In genomic region chr16:626174-626765, GRCh38 we compare ENCODE assay signal across 2 cellular contexts.
TF ChIP-seq lines count a peak whose summit lies in the region.

No MANE protein-coding gene starts in this region.

TF ChIP-seq in SK-N-SH, 30 proteins besides CTCF, POLR2A, EP300 and RAD21 (continued from another document):
- TF ChIP-seq MAX (IDR thresholded peaks at IDR 0.05; ENCODE audit: low read depth) (no peak), MXI1 (IDR thresholded peaks at IDR 0.05; ENCODE audit: low read depth, low read length) (no peak), FOSL2 (IDR thresholded peaks at IDR 0.05; ENCODE audit: borderline replicate concordance, low read depth) (no peak), TEAD4 (IDR thresholded peaks at IDR 0.05; ENCODE audit: borderline replicate concordance, insufficient read depth) (no peak), GABPA (IDR thresholded peaks at IDR 0.05; ENCODE audit: low read depth) (no peak), RFX5 (IDR thresholded peaks at IDR 0.05; ENCODE audit: low read length) (no peak), RCOR1 (IDR thresholded peaks at IDR 0.05; ENCODE audit: low read length) (no peak), MEF2A (IDR thresholded peaks at IDR 0.05; ENCODE audit: borderline replicate concordance, low read depth) (no peak), SMC3 (IDR thresholded peaks at IDR 0.05; ENCODE audit: low read depth, low read length) (no peak), FOXM1 (IDR thresholded peaks at IDR 0.05; ENCODE audit: low read depth) (no peak), USF2 (IDR thresholded peaks at IDR 0.05; ENCODE audit: borderline replicate concordance, low read depth, low read length) (no peak), YY1 (IDR thresholded peaks at IDR 0.05; ENCODE audit: low read depth) (no peak), JUND (IDR thresholded peaks at IDR 0.05) (no peak), ZBTB33 (IDR thresholded peaks at IDR 0.05; ENCODE audit: borderline replicate concordance, low read depth) (no peak)
- TF ChIP-seq, protein P1, sequence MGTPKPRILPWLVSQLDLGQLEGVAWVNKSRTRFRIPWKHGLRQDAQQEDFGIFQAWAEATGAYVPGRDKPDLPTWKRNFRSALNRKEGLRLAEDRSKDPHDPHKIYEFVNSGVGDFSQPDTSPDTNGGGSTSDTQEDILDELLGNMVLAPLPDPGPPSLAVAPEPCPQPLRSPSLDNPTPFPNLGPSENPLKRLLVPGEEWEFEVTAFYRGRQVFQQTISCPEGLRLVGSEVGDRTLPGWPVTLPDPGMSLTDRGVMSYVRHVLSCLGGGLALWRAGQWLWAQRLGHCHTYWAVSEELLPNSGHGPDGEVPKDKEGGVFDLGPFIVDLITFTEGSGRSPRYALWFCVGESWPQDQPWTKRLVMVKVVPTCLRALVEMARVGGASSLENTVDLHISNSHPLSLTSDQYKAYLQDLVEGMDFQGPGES (IDR thresholded peaks at IDR 0.05; ENCODE audit: low read depth, low read length), result no peak
- TF ChIP-seq, protein P2, sequence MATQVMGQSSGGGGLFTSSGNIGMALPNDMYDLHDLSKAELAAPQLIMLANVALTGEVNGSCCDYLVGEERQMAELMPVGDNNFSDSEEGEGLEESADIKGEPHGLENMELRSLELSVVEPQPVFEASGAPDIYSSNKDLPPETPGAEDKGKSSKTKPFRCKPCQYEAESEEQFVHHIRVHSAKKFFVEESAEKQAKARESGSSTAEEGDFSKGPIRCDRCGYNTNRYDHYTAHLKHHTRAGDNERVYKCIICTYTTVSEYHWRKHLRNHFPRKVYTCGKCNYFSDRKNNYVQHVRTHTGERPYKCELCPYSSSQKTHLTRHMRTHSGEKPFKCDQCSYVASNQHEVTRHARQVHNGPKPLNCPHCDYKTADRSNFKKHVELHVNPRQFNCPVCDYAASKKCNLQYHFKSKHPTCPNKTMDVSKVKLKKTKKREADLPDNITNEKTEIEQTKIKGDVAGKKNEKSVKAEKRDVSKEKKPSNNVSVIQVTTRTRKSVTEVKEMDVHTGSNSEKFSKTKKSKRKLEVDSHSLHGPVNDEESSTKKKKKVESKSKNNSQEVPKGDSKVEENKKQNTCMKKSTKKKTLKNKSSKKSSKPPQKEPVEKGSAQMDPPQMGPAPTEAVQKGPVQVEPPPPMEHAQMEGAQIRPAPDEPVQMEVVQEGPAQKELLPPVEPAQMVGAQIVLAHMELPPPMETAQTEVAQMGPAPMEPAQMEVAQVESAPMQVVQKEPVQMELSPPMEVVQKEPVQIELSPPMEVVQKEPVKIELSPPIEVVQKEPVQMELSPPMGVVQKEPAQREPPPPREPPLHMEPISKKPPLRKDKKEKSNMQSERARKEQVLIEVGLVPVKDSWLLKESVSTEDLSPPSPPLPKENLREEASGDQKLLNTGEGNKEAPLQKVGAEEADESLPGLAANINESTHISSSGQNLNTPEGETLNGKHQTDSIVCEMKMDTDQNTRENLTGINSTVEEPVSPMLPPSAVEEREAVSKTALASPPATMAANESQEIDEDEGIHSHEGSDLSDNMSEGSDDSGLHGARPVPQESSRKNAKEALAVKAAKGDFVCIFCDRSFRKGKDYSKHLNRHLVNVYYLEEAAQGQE (IDR thresholded peaks at IDR 0.05; ENCODE audit: low read depth, low read length), result no peak

TF ChIP-seq in SK-N-SH treated with all-trans-retinoic acid at 6 μM for 48 hours, 23 proteins besides CTCF, POLR2A, EP300 and RAD21 (continued from another document):
- TF ChIP-seq TSHZ2 (CRISPR knock-in tag; IDR thresholded peaks at IDR 0.05), result no peak
- no peak for TF ChIP-seq CSDC2 (CRISPR knock-in tag; IDR thresholded peaks at IDR 0.05)
- no peak for TF ChIP-seq GLIS3 (CRISPR knock-in tag; IDR thresholded peaks at IDR 0.05)
- TF ChIP-seq BACH2 (CRISPR knock-in tag; IDR thresholded peaks at IDR 0.05; ENCODE audit: borderline replicate concordance), result no peak
- no peak for TF ChIP-seq ZFP30 (CRISPR knock-in tag; IDR thresholded peaks at IDR 0.05)
- no peak for TF ChIP-seq SNAI2 (CRISPR knock-in tag; IDR thresholded peaks at IDR 0.05)
- TF ChIP-seq, protein P3, sequence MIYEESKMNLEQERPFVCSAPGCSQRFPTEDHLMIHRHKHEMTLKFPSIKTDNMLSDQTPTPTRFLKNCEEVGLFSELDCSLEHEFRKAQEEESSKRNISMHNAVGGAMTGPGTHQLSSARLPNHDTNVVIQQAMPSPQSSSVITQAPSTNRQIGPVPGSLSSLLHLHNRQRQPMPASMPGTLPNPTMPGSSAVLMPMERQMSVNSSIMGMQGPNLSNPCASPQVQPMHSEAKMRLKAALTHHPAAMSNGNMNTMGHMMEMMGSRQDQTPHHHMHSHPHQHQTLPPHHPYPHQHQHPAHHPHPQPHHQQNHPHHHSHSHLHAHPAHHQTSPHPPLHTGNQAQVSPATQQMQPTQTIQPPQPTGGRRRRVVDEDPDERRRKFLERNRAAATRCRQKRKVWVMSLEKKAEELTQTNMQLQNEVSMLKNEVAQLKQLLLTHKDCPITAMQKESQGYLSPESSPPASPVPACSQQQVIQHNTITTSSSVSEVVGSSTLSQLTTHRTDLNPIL (CRISPR knock-in tag; IDR thresholded peaks at IDR 0.05; ENCODE audit: low read depth), result no peak
- TF ChIP-seq, protein P4, sequence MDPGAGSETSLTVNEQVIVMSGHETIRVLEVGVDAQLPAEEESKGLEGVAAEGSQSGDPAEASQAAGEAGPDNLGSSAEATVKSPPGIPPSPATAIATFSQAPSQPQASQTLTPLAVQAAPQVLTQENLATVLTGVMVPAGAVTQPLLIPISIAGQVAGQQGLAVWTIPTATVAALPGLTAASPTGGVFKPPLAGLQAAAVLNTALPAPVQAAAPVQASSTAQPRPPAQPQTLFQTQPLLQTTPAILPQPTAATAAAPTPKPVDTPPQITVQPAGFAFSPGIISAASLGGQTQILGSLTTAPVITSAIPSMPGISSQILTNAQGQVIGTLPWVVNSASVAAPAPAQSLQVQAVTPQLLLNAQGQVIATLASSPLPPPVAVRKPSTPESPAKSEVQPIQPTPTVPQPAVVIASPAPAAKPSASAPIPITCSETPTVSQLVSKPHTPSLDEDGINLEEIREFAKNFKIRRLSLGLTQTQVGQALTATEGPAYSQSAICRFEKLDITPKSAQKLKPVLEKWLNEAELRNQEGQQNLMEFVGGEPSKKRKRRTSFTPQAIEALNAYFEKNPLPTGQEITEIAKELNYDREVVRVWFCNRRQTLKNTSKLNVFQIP (CRISPR knock-in tag; IDR thresholded peaks at IDR 0.05; ENCODE audit: borderline replicate concordance, low read depth), result no peak
- TF ChIP-seq ISL1 (CRISPR knock-in tag; IDR thresholded peaks at IDR 0.05), result no peak
- TF ChIP-seq ZNF565 (CRISPR knock-in tag; conservative IDR thresholded peaks at IDR 0.05; ENCODE audit: low read depth), result no peak
- no peak for TF ChIP-seq ZNF8 (CRISPR knock-in tag; IDR thresholded peaks at IDR 0.05)
- TF ChIP-seq TOX (CRISPR knock-in tag; IDR thresholded peaks at IDR 0.05; ENCODE audit: borderline replicate concordance), result no peak
